8 cellular contexts compared by ENCODE assay signal in the genomic region with DNA sequence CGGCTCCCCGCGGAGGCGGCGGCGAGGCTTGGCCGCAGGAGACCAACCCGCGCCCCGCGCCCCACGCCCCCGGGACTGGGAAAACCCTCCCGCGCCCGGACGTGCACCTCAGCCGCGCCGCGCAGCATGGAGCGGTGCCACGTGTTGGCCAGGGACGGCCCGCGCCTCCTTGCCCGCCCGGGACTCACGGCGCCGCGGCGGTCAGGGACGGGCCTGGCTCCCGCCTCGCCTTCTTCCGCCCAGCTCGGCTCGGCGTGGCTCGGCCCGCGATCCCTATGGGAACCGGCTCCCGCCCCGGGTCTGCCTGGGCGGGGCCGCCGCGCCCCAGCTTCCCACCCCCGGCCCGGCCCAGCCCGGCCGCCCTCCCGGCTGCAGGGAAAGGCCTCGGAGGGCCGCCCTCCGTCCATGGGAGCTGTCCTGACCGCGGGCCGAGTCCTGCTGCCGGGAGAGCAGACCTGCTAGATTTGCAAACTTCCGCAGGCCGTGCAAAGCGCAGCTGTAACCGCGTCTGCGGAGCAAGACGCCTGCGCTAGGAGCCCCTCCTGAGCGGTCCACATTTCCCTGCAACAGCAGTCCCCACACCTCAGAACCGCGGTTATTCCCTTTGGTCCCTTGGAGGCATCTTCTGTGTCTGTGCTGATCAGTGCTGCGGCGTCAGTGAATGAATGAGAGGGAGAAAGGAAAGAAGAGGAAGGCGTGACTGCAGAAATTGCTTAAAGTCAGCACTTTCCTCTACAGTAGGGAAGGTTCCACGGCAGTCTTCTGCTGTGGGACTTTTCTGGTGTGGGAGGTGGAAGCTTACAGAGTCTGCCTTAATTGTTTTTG. TPM values are rescaled to one million over a fixed set of nuclear protein-coding genes. Genes with fewer than 3 reads are reported as not detected.
DNase-seq lines count a peak whose midpoint lies in the region; ATAC-seq, FAIRE-seq and TF ChIP-seq lines count a peak whose summit lies in the region.

A gene (minus strand): TSS at position 246 of the 825 bp plus-strand sequence. CDS start 1,013 bp downstream, outside the sequence.

- H3K27me3 ChIP-seq in Caco-2 (replicated peaks; ENCODE audit: control insufficient read depth, insufficient read depth, low read length): no peaks in the 10 kb centered on the region

- ATAC-seq in GM19463 (IDR thresholded peaks at IDR 0.05; ENCODE audit: unreplicated experiment): peak; percentile 63
- ATAC-seq in left ventricle myocardium superior: peak; percentile 94

- no peaks in the 10 kb centered on the region for H3K36me3 Mint-ChIP-seq in Caco-2 (ENCODE audit: insufficient read depth, unreplicated experiment)

- H3K36me3 ChIP-seq in Caco-2 (ENCODE audit: control insufficient read depth, insufficient read depth, low read length): no peaks in the 10 kb centered on the region

- H3K27ac Mint-ChIP-seq in Caco-2 (ENCODE audit: unreplicated experiment): peak within 1 kb of the TSS; percentile 90

- POLR2A ChIA-PET in Caco-2 (lab: Charles Lee): interaction anchor here (0.6 to 1.1 kb wide), 2 partner anchors 76 to 94 kb away, joined by 3 to 4 read pairs; no protein-coding TSS in a partner anchor

- intact Hi-C loops in Caco-2 (cut with micrococcal nuclease; ENCODE audit: unreplicated experiment) (loop anchor here (2.0 to 5.0 kb wide), 3 partner anchors 45 to 135 kb away; a partner anchor contains a TSS), left ventricle myocardium superior (cut with micrococcal nuclease) (loop anchor here (10.0 kb wide), 1 partner anchor 62 kb away; no protein-coding TSS in a partner anchor), posterior cingulate gyrus (cut with DNase I) (loop anchor here (5.0 kb wide), 1 partner anchor 135 kb away; a partner anchor contains a TSS)

- peak within 1 kb of the TSS; percentile 38 for H3K4me3 ChIP-seq in Caco-2 (ENCODE audit: low read depth, low read length)

- no TSS peak for BruUV-seq in Caco-2 (replicated peaks; lab: Mats Ljungman, UMichigan)

- no peaks in the 10 kb centered on the region for H3K4me1 Mint-ChIP-seq in Caco-2 (ENCODE audit: low read depth, unreplicated experiment)

- no peak for TF ChIP-seq CTCF in Caco-2 (IDR thresholded peaks at IDR 0.05; ENCODE audit: insufficient read depth in 1 of 2, low read depth in 1 of 2, low read length in 1 of 2, severe bottlenecking in 1 of 2, unreplicated experiment in 1 of 2)

- no peaks in the 10 kb centered on the region; the same call in none of the 2 replicates for H3K4me1 ChIP-seq in Caco-2

- CTCF ChIA-PET in Caco-2 (lab: Charles Lee): interaction anchor here (0.8 kb wide), 1 partner anchor 76 kb away, joined by 4 read pairs; no protein-coding TSS in a partner anchor

- no peaks in the 10 kb centered on the region for H3K9me3 Mint-ChIP-seq in Caco-2 (ENCODE audit: unreplicated experiment)

- no peaks in the 10 kb centered on the region for H3K9me3 ChIP-seq in Caco-2

- FAIRE-seq in HTR-8/SVneo (lab: Jason Lieb, UNC) (no peak), urothelium cell line (lab: Jason Lieb, UNC) (peak; percentile 82)

- DNase-seq in Caco-2: peak; percentile 74 to 83
- peak; percentile 51 for DNase-seq in HTR-8/SVneo (ENCODE audit: insufficient read length, low spot score)
- peak; percentile 63 for DNase-seq in SW480 (ENCODE audit: low spot score)
- DNase-seq in anterior cingulate cortex (lab: John Stamatoyannopoulos, UW): peak in 47 of 58 donors; percentile 6 to 83 (median 45)
- DNase-seq in left ventricle myocardium superior: peak; percentile 83
- peak in 9 of 10 donors; percentile 31 to 90 (median 45) for DNase-seq in posterior cingulate gyrus
- peak; percentile 90 for DNase-seq in urothelium cell line (ENCODE audit: low spot score)

- H3K4me3 Mint-ChIP-seq in Caco-2 (ENCODE audit: unreplicated experiment): peak within 1 kb of the TSS; percentile 87

- no peaks in the 10 kb centered on the region for H3K27me3 Mint-ChIP-seq in Caco-2 (ENCODE audit: insufficient read depth, unreplicated experiment)

RNA-seq across cellular contexts. Expression of the gene that starts here (rescaled TPM):
- total RNA-seq in Caco-2 (2022) (4.5 and 5.4 TPM in 2 replicates), left ventricle myocardium superior (2.0 TPM)

Comparison
In these comparisons a context has a peak if more than half of its experiments do, and no peak if none do; other contexts are left out.
1. Peak in every context shown above with its lines: DNase-seq, ATAC-seq and H3K4me3 ChIP-seq.